ENCODE assay signal across 9 cellular contexts in genomic region chr15:63939531-63940130, GRCh38.
DNase-seq lines count a peak whose midpoint lies in the region; ATAC-seq and TF ChIP-seq lines count a peak whose summit lies in the region.
"Had no signal": no experiment of that assay in that cellular context is flagged by ENCODE, and none has a peak within 500 bp of the region (broad histone marks: within the 10 kb centered on the region; RNA-seq: fewer than 3 reads in every experiment).

No MANE protein-coding gene starts in this region.

- peak overlapping the region; percentile 56 for H3K4me3 Mint-ChIP-seq in endothelial cell (ENCODE audit: unreplicated experiment)
- H3K4me3 Mint-ChIP-seq in nephron progenitor cell: no peak overlapping the region

- H3K9me3 Mint-ChIP-seq in endothelial cell (ENCODE audit: unreplicated experiment) (no peaks in the 10 kb centered on the region), nephron progenitor cell (no peaks in the 10 kb centered on the region)

- no peaks in the 10 kb centered on the region for H3K27me3 ChIP-seq in BLaER1

- H3K27me3 Mint-ChIP-seq in endothelial cell (ENCODE audit: unreplicated experiment) (peaks cover 7% of the 10 kb centered on the region), nephron progenitor cell (ENCODE audit: low read depth, poor library complexity) (peaks cover 14% of the 10 kb centered on the region)

- no peaks in the 10 kb centered on the region for H4K20me1 ChIP-seq in BLaER1

- H3K9ac ChIP-seq in BLaER1: no peak overlapping the region

- H3K27ac Mint-ChIP-seq in endothelial cell (ENCODE audit: unreplicated experiment): peak overlapping the region; percentile 93
- H3K27ac Mint-ChIP-seq in nephron progenitor cell: peak overlapping the region; percentile 69

- no peaks in the 10 kb centered on the region for H3K36me3 ChIP-seq in BLaER1

- DNase-seq in NCI-H226: peak; percentile 64
- DNase-seq in endothelial cell (ENCODE audit: low spot score): peak; percentile 25
- no peak for DNase-seq in nephron progenitor cell
- no peak for DNase-seq in germinal center (ENCODE audit: low spot score)
- no peak for DNase-seq in NCI-H345 (lab: John Stamatoyannopoulos, UW)
- DNase-seq in cortex of kidney (lab: John Stamatoyannopoulos, UW): no peak
- DNase-seq: NCI-H1417 had no signal

- no peak for ATAC-seq in HG03457 (IDR thresholded peaks at IDR 0.05; ENCODE audit: unreplicated experiment)

- H3K4me3 ChIP-seq in BLaER1: no peak overlapping the region

- H3K4me1 Mint-ChIP-seq in endothelial cell (ENCODE audit: unreplicated experiment) (peaks cover 36% of the 10 kb centered on the region), nephron progenitor cell (peaks cover 15% of the 10 kb centered on the region)

- no peaks in the 10 kb centered on the region for H3K9me3 ChIP-seq in BLaER1

- peak overlapping the region; percentile 60; the same call in 1 of the 2 replicates for H3K4me2 ChIP-seq in BLaER1

- H3K4me1 ChIP-seq in BLaER1: peaks cover 20% of the 10 kb centered on the region

- H3K36me3 Mint-ChIP-seq in endothelial cell (ENCODE audit: low read depth, unreplicated experiment): peaks cover under 1% of the 10 kb centered on the region
- H3K36me3 Mint-ChIP-seq in nephron progenitor cell (ENCODE audit: low read depth): no peaks in the 10 kb centered on the region

- H3K27ac ChIP-seq in BLaER1: no peak overlapping the region

- no peak for TF ChIP-seq CTCF in endothelial cell (IDR thresholded peaks at IDR 0.05; ENCODE audit: unreplicated experiment)
- no peak for TF ChIP-seq CTCF in nephron progenitor cell (IDR thresholded peaks at IDR 0.05)

Comparison
In these comparisons a context has a peak if more than half of its experiments do, and no peak if none do; other contexts are left out.
1. DNase-seq: peak in NCI-H226 (single experiment) and endothelial cell (single experiment); none in nephron progenitor cell (single experiment), germinal center (single experiment), NCI-H345 (single experiment) and cortex of kidney (single experiment).